ENCODE assay signal across 1 cellular context in genomic region chr3:169299897-169300296, GRCh38.
A peak's percentile ranks its signal among the peaks of the same experiment; 100 is the strongest.
TF ChIP-seq lines count a peak whose summit lies in the region.

No MANE protein-coding gene starts in this region.

TF ChIP-seq in HEK293, 187 proteins besides CTCF, POLR2A, EP300 and RAD21 (continued from another document):
- TF ChIP-seq, protein P1, sequence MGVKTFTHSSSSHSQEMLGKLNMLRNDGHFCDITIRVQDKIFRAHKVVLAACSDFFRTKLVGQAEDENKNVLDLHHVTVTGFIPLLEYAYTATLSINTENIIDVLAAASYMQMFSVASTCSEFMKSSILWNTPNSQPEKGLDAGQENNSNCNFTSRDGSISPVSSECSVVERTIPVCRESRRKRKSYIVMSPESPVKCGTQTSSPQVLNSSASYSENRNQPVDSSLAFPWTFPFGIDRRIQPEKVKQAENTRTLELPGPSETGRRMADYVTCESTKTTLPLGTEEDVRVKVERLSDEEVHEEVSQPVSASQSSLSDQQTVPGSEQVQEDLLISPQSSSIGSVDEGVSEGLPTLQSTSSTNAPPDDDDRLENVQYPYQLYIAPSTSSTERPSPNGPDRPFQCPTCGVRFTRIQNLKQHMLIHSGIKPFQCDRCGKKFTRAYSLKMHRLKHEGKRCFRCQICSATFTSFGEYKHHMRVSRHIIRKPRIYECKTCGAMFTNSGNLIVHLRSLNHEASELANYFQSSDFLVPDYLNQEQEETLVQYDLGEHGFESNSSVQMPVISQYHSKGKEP (tag by site-specific recombination; IDR thresholded peaks at IDR 0.05): no peak
- TF ChIP-seq, protein P2, sequence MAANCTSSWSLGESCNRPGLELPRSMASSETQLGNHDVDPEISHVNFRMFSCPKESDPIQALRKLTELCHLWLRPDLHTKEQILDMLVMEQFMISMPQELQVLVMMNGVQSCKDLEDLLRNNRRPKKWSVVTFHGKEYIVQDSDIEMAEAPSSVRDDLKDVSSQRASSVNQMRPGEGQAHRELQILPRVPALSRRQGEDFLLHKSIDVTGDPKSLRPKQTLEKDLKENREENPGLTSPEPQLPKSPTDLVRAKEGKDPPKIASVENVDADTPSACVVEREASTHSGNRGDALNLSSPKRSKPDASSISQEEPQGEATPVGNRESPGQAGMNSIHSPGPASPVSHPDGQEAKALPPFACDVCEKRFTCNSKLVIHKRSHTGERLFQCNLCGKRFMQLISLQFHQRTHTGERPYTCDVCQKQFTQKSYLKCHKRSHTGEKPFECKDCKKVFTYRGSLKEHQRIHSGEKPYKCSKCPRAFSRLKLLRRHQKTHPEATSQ (tag by site-specific recombination; IDR thresholded peaks at IDR 0.05): no peak
- TF ChIP-seq SCRT1 (tag by site-specific recombination; IDR thresholded peaks at IDR 0.05; ENCODE audit: borderline replicate concordance) (no peak), WT1 (tag by site-specific recombination; IDR thresholded peaks at IDR 0.05) (no peak), ZFP37 (tag by site-specific recombination; IDR thresholded peaks at IDR 0.05) (no peak), ZNF76 (tag by site-specific recombination; IDR thresholded peaks at IDR 0.05; ENCODE audit: borderline replicate concordance, low read depth) (no peak), ZNF560 (tag by site-specific recombination; IDR thresholded peaks at IDR 0.05; ENCODE audit: borderline replicate concordance) (no peak), ZNF433 (tag by site-specific recombination; IDR thresholded peaks at IDR 0.05; ENCODE audit: low read depth) (no peak), ZNF792 (tag by site-specific recombination; IDR thresholded peaks at IDR 0.05) (no peak), ZNF48 (tag by site-specific recombination; IDR thresholded peaks at IDR 0.05) (no peak), GLI4 (tag by site-specific recombination; IDR thresholded peaks at IDR 0.05) (no peak), MEIS1 (CRISPR knock-in tag; IDR thresholded peaks at IDR 0.05; ENCODE audit: borderline replicate concordance) (no peak), PATZ1 (tag by site-specific recombination; IDR thresholded peaks at IDR 0.05) (no peak), ZNF324 (tag by site-specific recombination; IDR thresholded peaks at IDR 0.05) (no peak), GLI2 (tag by site-specific recombination; IDR thresholded peaks at IDR 0.05; ENCODE audit: borderline replicate concordance, low read depth) (peak; percentile 18; the same call in 1 of the 2 replicates), KLF17 (tag by site-specific recombination; IDR thresholded peaks at IDR 0.05) (no peak), ZNF747 (tag by site-specific recombination; IDR thresholded peaks at IDR 0.05) (no peak), ZNF114 (tag by site-specific recombination; IDR thresholded peaks at IDR 0.05) (no peak), ZNF776 (tag by site-specific recombination; IDR thresholded peaks at IDR 0.05; ENCODE audit: borderline replicate concordance) (no peak), FEZF1 (tag by site-specific recombination; IDR thresholded peaks at IDR 0.05) (peak; percentile 34; the same call in 1 of the 2 replicates), ZFP69B (tag by site-specific recombination; IDR thresholded peaks at IDR 0.05) (no peak), ZFP41 (tag by site-specific recombination; IDR thresholded peaks at IDR 0.05; ENCODE audit: borderline replicate concordance) (no peak), ZNF239 (tag by site-specific recombination; IDR thresholded peaks at IDR 0.05) (no peak), ZNF558 (tag by site-specific recombination; IDR thresholded peaks at IDR 0.05) (no peak), KLF10 (tag by site-specific recombination; IDR thresholded peaks at IDR 0.05) (peak; percentile 57; the same call in 1 of the 2 replicates), ZBTB48 (tag by site-specific recombination; IDR thresholded peaks at IDR 0.05) (0 out of 2 replicates have a peak, but pooled peaks have one; percentile 34), ZNF530 (tag by site-specific recombination; IDR thresholded peaks at IDR 0.05; ENCODE audit: low read depth) (no peak), OSR2 (tag by site-specific recombination; IDR thresholded peaks at IDR 0.05) (peak; percentile 44; the same call in 1 of the 2 replicates), ZNF777 (tag by site-specific recombination; IDR thresholded peaks at IDR 0.05; ENCODE audit: borderline replicate concordance) (no peak), ZSCAN4 (tag by site-specific recombination; IDR thresholded peaks at IDR 0.05) (no peak), ZBTB8A (tag by site-specific recombination; IDR thresholded peaks at IDR 0.05) (no peak), ZBTB11 (tag by site-specific recombination; conservative IDR thresholded peaks at IDR 0.05; ENCODE audit: low read depth) (no peak), ZNF561 (tag by site-specific recombination; IDR thresholded peaks at IDR 0.05; ENCODE audit: borderline replicate concordance) (no peak), KLF1 (tag by site-specific recombination; IDR thresholded peaks at IDR 0.05) (no peak), KLF8 (tag by site-specific recombination; IDR thresholded peaks at IDR 0.05) (no peak), ZNF169 (tag by site-specific recombination; IDR thresholded peaks at IDR 0.05) (no peak), ZNF404 (tag by site-specific recombination; IDR thresholded peaks at IDR 0.05) (no peak), SP7 (tag by site-specific recombination; IDR thresholded peaks at IDR 0.05) (peak; percentile 83)
- TF ChIP-seq, protein P3, sequence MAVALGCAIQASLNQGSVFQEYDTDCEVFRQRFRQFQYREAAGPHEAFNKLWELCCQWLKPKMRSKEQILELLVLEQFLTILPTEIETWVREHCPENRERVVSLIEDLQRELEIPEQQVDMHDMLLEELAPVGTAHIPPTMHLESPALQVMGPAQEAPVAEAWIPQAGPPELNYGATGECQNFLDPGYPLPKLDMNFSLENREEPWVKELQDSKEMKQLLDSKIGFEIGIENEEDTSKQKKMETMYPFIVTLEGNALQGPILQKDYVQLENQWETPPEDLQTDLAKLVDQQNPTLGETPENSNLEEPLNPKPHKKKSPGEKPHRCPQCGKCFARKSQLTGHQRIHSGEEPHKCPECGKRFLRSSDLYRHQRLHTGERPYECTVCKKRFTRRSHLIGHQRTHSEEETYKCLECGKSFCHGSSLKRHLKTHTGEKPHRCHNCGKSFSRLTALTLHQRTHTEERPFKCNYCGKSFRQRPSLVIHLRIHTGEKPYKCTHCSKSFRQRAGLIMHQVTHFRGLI (tag by site-specific recombination; IDR thresholded peaks at IDR 0.05): no peak
- TF ChIP-seq, protein P4, sequence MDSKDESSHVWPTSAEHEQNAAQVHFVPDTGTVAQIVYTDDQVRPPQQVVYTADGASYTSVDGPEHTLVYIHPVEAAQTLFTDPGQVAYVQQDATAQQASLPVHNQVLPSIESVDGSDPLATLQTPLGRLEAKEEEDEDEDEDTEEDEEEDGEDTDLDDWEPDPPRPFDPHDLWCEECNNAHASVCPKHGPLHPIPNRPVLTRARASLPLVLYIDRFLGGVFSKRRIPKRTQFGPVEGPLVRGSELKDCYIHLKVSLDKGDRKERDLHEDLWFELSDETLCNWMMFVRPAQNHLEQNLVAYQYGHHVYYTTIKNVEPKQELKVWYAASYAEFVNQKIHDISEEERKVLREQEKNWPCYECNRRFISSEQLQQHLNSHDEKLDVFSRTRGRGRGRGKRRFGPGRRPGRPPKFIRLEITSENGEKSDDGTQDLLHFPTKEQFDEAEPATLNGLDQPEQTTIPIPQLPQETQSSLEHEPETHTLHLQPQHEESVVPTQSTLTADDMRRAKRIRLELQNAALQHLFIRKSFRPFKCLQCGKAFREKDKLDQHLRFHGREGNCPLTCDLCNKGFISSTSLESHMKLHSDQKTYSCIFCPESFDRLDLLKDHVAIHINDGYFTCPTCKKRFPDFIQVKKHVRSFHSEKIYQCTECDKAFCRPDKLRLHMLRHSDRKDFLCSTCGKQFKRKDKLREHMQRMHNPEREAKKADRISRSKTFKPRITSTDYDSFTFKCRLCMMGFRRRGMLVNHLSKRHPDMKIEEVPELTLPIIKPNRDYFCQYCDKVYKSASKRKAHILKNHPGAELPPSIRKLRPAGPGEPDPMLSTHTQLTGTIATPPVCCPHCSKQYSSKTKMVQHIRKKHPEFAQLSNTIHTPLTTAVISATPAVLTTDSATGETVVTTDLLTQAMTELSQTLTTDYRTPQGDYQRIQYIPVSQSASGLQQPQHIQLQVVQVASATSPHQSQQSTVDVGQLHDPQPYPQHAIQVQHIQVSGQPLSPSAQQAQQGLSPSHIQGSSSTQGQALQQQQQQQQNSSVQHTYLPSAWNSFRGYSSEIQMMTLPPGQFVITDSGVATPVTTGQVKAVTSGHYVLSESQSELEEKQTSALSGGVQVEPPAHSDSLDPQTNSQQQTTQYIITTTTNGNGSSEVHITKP (tag by site-specific recombination; IDR thresholded peaks at IDR 0.05): 0 out of 2 replicates have a peak, but pooled peaks have one; percentile 6
- TF ChIP-seq, protein P5, sequence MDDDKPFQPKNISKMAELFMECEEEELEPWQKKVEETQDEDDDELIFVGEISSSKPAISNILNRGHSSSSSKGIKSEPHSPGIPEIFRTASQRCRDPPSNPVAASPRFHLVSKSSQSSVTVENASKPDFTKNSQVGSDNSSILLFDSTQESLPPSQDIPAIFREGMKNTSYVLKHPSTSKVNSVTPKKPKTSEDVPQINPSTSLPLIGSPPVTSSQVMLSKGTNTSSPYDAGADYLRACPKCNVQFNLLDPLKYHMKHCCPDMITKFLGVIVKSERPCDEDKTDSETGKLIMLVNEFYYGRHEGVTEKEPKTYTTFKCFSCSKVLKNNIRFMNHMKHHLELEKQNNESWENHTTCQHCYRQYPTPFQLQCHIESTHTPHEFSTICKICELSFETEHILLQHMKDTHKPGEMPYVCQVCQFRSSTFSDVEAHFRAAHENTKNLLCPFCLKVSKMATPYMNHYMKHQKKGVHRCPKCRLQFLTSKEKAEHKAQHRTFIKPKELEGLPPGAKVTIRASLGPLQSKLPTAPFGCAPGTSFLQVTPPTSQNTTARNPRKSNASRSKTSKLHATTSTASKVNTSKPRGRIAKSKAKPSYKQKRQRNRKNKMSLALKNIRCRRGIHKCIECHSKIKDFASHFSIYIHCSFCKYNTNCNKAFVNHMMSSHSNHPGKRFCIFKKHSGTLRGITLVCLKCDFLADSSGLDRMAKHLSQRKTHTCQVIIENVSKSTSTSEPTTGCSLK (tag by site-specific recombination; IDR thresholded peaks at IDR 0.05): no peak
- TF ChIP-seq, protein P6, sequence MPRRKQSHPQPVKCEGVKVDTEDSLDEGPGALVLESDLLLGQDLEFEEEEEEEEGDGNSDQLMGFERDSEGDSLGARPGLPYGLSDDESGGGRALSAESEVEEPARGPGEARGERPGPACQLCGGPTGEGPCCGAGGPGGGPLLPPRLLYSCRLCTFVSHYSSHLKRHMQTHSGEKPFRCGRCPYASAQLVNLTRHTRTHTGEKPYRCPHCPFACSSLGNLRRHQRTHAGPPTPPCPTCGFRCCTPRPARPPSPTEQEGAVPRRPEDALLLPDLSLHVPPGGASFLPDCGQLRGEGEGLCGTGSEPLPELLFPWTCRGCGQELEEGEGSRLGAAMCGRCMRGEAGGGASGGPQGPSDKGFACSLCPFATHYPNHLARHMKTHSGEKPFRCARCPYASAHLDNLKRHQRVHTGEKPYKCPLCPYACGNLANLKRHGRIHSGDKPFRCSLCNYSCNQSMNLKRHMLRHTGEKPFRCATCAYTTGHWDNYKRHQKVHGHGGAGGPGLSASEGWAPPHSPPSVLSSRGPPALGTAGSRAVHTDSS (tag by site-specific recombination; IDR thresholded peaks at IDR 0.05): no peak
